ENCODE assay signal across 17 cellular contexts in genomic region chr19:54662730-54663129, GRCh38. TPM values are rescaled to one million over a fixed set of nuclear protein-coding genes. Genes with fewer than 3 reads are reported as not detected.
A peak's percentile ranks its signal among the peaks of the same experiment; 100 is the strongest.
DNase-seq lines count a peak whose midpoint lies in the region; ATAC-seq and TF ChIP-seq lines count a peak whose summit lies in the region.
"Had no signal": no experiment of that assay in that cellular context is flagged by ENCODE, and none has a peak within 500 bp of the region (broad histone marks: within the 10 kb centered on the region; RNA-seq: fewer than 3 reads in every experiment).

Gene LILRB4, plus strand, starts transcription at chr19:54662985. Its CDS starts 49 bp downstream, at chr19:54663034.

- DNase-seq in MM.1S = peak; percentile 42
- peak; percentile 72 for DNase-seq in Right ventricle myocardium superior
- DNase-seq in spleen = no peak
- no peak for DNase-seq in omental fat pad (ENCODE audit: low spot score)
- DNase-seq in AML-193 (lab: John Stamatoyannopoulos, UW) = no peak
- no peak for DNase-seq in HPDE6-E6E7 (ENCODE audit: extremely low spot score)
- DNase-seq in NCI-H2227 (lab: John Stamatoyannopoulos, UW; ENCODE audit: unreplicated experiment) = no peak
- DNase-seq: activated CD8-positive, alpha-beta T cell treated with anti-CD3 and anti-CD28 coated beads for 36 hours; activated naive CD4-positive, alpha-beta T cell treated with anti-CD3 and anti-CD28 coated beads, Interleukin-2, amount 10 ng/mL, durations not matched to agents 7 days and 5 days; CD4-positive, CD25-positive, alpha-beta regulatory T cell; central memory CD4-positive, alpha-beta T cell; HCEC 1CT; T-helper 9 cell had no signal

- intact Hi-C loops in Right ventricle myocardium superior (cut with DNase I) (no loop called here), spleen (cut with DNase I; ENCODE audit: low total_unique reads) (no loop called here)

- peak; percentile 83 for ATAC-seq in Right ventricle myocardium superior (ENCODE audit: poor library complexity)
- ATAC-seq in omental fat pad (ENCODE audit: low FRiP score) = no peak
- ATAC-seq: activated CD8-positive, alpha-beta T cell treated with anti-CD3 and anti-CD28 coated beads for 36 hours had no signal

- H3K9ac ChIP-seq in MM.1S (ENCODE audit: low read length) = peak within 1 kb of the TSS; percentile 49; the same call in 1 of the 2 replicates

- H3K9me3 ChIP-seq in MM.1S (replicated peaks; ENCODE audit: insufficient read depth, low read length) = no peaks in the 10 kb centered on the region
- peaks cover 0 to 9% (median 2%) of the 10 kb centered on the region in 8 donors for H3K9me3 ChIP-seq in spleen

- peaks cover 12% of the 10 kb centered on the region; the same call in 1 of the 2 replicates for H3F3A ChIP-seq in MM.1S (ENCODE audit: insufficient read depth, low read length)

- H3K4me3 ChIP-seq in GM12875 (ENCODE audit: low read depth, low read length) = peak within 1 kb of the TSS; percentile 44
- H3K4me3 ChIP-seq in MM.1S (ENCODE audit: low read length) = peak within 1 kb of the TSS; percentile 46
- H3K4me3 ChIP-seq in spleen = peak within 1 kb of the TSS in 2 of 8 donors; percentile 22 to 44

- 31 to 60% (median 53%) methylated on average over 7 of the region's 7 CpGs for WGBS in spleen, 5 donors

- H4K20me1 ChIP-seq in MM.1S (ENCODE audit: insufficient read depth, low read length) = no peaks in the 10 kb centered on the region

- peaks cover 29% of the 10 kb centered on the region for H3K4me1 ChIP-seq in MM.1S (ENCODE audit: low read length)
- H3K4me1 ChIP-seq in spleen = peaks cover 0 to 44% (median 22%) of the 10 kb centered on the region in 6 donors

- no peak for TF ChIP-seq POLR2A in spleen (IDR thresholded peaks at IDR 0.05)

- H3K27me3 ChIP-seq in MM.1S (replicated peaks; ENCODE audit: insufficient read depth, low read length) = peaks cover 30% of the 10 kb centered on the region
- H3K27me3 ChIP-seq in spleen (replicated peaks in 1 of 7) = peaks cover 0 to 53% (median 7%) of the 10 kb centered on the region in 7 donors

- H3K9me2 ChIP-seq in MM.1S (replicated peaks; ENCODE audit: insufficient read depth, low read length) = no peaks in the 10 kb centered on the region

- H3K4me2 ChIP-seq in MM.1S (ENCODE audit: low read depth, low read length) = peak within 1 kb of the TSS; percentile 65; the same call in 1 of the 2 replicates

- peaks cover 24% of the 10 kb centered on the region for H3K79me2 ChIP-seq in MM.1S (ENCODE audit: low read length)

- H2AFZ ChIP-seq in MM.1S (ENCODE audit: low read length) = no peak within 1 kb of the TSS

- TF ChIP-seq CTCF in GM12875 (IDR thresholded peaks at IDR 0.05; ENCODE audit: borderline replicate concordance, insufficient read depth, low read depth, low read length) (no peak), MM.1S (IDR thresholded peaks at IDR 0.05; ENCODE audit: low read length) (no peak), spleen (IDR thresholded peaks at IDR 0.05 in 8 of 11, conservative IDR thresholded peaks at IDR 0.05 in 3 of 11) (no peak), omental fat pad (IDR thresholded peaks at IDR 0.05) (no peak)

- H3K27ac ChIP-seq in MM.1S (ENCODE audit: low read length) (peak within 1 kb of the TSS; percentile 58; the same call in 1 of the 2 replicates), spleen (peak within 1 kb of the TSS in 3 of 8 donors; percentile 13 to 66 (median 62))

- H3K36me3 ChIP-seq in MM.1S (replicated peaks; ENCODE audit: insufficient read depth, low read length) = no peaks in the 10 kb centered on the region
- H3K36me3 ChIP-seq in spleen = peaks cover 0 to 15% (median 0%) of the 10 kb centered on the region in 6 donors

RNA-seq across cellular contexts. Expression of gene LILRB4, which starts in this region (rescaled TPM):
- 3.8 TPM for total RNA-seq in Right ventricle myocardium superior
- 10 to 100 TPM; 16.4 to 40.3 (median 33.4) TPM for total RNA-seq in spleen
- 10 to 100 TPM; 11.2 to 16.6 (median 12.0) TPM for polyA plus RNA-seq in spleen
- 10 to 100 TPM in 2 of 4 donors, 1 to 10 TPM in 2; 7.8 to 36.7 (median 10.4) TPM for total RNA-seq in omental fat pad
- total RNA-seq: activated CD8-positive, alpha-beta T cell treated with anti-CD3 and anti-CD28 coated beads for 36 hours; CD4-positive, CD25-positive, alpha-beta regulatory T cell; epithelial cell of proximal tubule; LHCN-M2; pulmonary artery endothelial cell had no signal
- polyA plus RNA-seq: CD4-positive, CD25-positive, alpha-beta regulatory T cell had no signal

Comparison
In these comparisons a context has a peak if more than half of its experiments do, and no peak if none do; other contexts are left out.
1. DNase-seq: peak in MM.1S (single experiment) and Right ventricle myocardium superior (single experiment); none in spleen (single experiment), omental fat pad (single experiment), AML-193 (0 of 2), HPDE6-E6E7 (single experiment) and NCI-H2227 (single experiment).